Comparison of ENCODE assay signal across 9 cellular contexts in genomic region chr6:36340671-36341454, GRCh38. TPM values are rescaled to one million over a fixed set of nuclear protein-coding genes. Genes with fewer than 3 reads are reported as not detected.
A peak's percentile ranks its signal among the peaks of the same experiment; 100 is the strongest.
DNase-seq lines count a peak whose midpoint lies in the region; ATAC-seq and TF ChIP-seq lines count a peak whose summit lies in the region.
"Had no signal": no experiment of that assay in that cellular context is flagged by ENCODE, and none has a peak within 500 bp of the region (broad histone marks: within the 10 kb centered on the region; RNA-seq: fewer than 3 reads in every experiment).

No MANE protein-coding gene starts in this region.

- TF ChIP-seq CTCF in parathyroid adenoma (IDR thresholded peaks at IDR 0.05) (peak; percentile 97), thyroid gland (IDR thresholded peaks at IDR 0.05) (peak; percentile 78 to 98 (median 87))

- peaks cover 14 to 29% of the 10 kb centered on the region in 2 donors for H3K27me3 Mint-ChIP-seq in CD8-positive, alpha-beta memory T cell

- H3K27me3 ChIP-seq in CD8-positive, alpha-beta memory T cell (ENCODE audit: insufficient read depth, low read length, poor library complexity, severe bottlenecking), result peaks cover 5% of the 10 kb centered on the region
- H3K27me3 ChIP-seq in parathyroid adenoma (ENCODE audit: control insufficient read depth, insufficient read depth, low read length) (no peaks in the 10 kb centered on the region), thyroid gland (no peaks in the 10 kb centered on the region)

- no peak for TF ChIP-seq POLR2A in thyroid gland (IDR thresholded peaks at IDR 0.05)

- H3K36me3 ChIP-seq in CD8-positive, alpha-beta memory T cell (ENCODE audit: insufficient read depth, low read length), result no peaks in the 10 kb centered on the region
- H3K36me3 ChIP-seq in parathyroid adenoma (ENCODE audit: control insufficient read depth, insufficient read depth, low read length) (no peaks in the 10 kb centered on the region), thyroid gland (no peaks in the 10 kb centered on the region)

- H3K27ac Mint-ChIP-seq in CD8-positive, alpha-beta memory T cell, result peak overlapping the region in 3 of 8 donors; percentile 65 to 81 (median 77)

- POLR2A ChIA-PET in CD8-positive, alpha-beta memory T cell (lab: Charles Lee), result interaction anchor here (0.6 kb wide), 1 partner anchor 497 kb away, joined by 3 read pairs; no protein-coding TSS in a partner anchor

- peak overlapping the region; percentile 88 for H2AFZ ChIP-seq in parathyroid adenoma

- peaks cover 0 to 1% (median 0%) of the 10 kb centered on the region in 5 donors for H3K9me3 Mint-ChIP-seq in CD8-positive, alpha-beta memory T cell

- no peaks in the 10 kb centered on the region for H3K36me3 Mint-ChIP-seq in CD8-positive, alpha-beta memory T cell

- no peaks in the 10 kb centered on the region for H3K79me2 ChIP-seq in parathyroid adenoma

- peak; percentile 54 to 76 (median 62) for DNase-seq in CD8-positive, alpha-beta memory T cell
- DNase-seq in SK-N-DZ (ENCODE audit: low spot score) (peak; percentile 59), Right ventricle myocardium inferior (ENCODE audit: missing footprints) (peak; percentile 89), thyroid gland (peak; percentile 71 to 72)
- peak; percentile 77 for DNase-seq in activated naive CD4-positive, alpha-beta T cell treated with anti-CD3 and anti-CD28 coated beads, Interleukin-2, amount 50 U/mL, for 16 hours

- peak overlapping the region; percentile 49 for H3K4me2 ChIP-seq in parathyroid adenoma (ENCODE audit: low read length)

- ATAC-seq in HG03354 (IDR thresholded peaks at IDR 0.05; ENCODE audit: poor library complexity, severe bottlenecking, unreplicated experiment), result peak; percentile 58
- ATAC-seq in Right ventricle myocardium inferior, result peak; percentile 75
- no peak for ATAC-seq in HG03442 (IDR thresholded peaks at IDR 0.05; ENCODE audit: unreplicated experiment)

- intact Hi-C loops in Right ventricle myocardium inferior (cut with DNase I) (loop anchor here (1.0 kb wide), 1 partner anchor 19 kb away; no protein-coding TSS in a partner anchor), thyroid gland (cut with DNase I) (no loop called here)

- H3K4me3 ChIP-seq in CD8-positive, alpha-beta memory T cell (ENCODE audit: low read length), result peak overlapping the region; percentile 5
- H3K4me3 ChIP-seq in parathyroid adenoma (ENCODE audit: low read depth, low read length) (no peak overlapping the region), thyroid gland (replicated peaks in 1 of 3) (peak overlapping the region in 1 of 3 donors; percentile 13)
- H3K4me3 ChIP-seq: SK-N-MC had no signal

- H3K4me1 Mint-ChIP-seq in CD8-positive, alpha-beta memory T cell, result peaks cover 8 to 20% (median 19%) of the 10 kb centered on the region in 3 donors

- WGBS in thyroid gland, 2 donors, result 26 to 31% methylated on average over 25 to 30 of the region's 35 CpGs

- H3K27ac ChIP-seq in CD8-positive, alpha-beta memory T cell (ENCODE audit: low read depth, low read length), result no peak overlapping the region
- H3K27ac ChIP-seq in parathyroid adenoma, result no peak overlapping the region
- peak overlapping the region in 1 of 3 donors; percentile 36 for H3K27ac ChIP-seq in thyroid gland
- H3K27ac ChIP-seq: SK-N-MC had no signal

- no peak overlapping the region for H3K9ac ChIP-seq in parathyroid adenoma

- H3K9me3 ChIP-seq in CD8-positive, alpha-beta memory T cell (ENCODE audit: low read length), result no peaks in the 10 kb centered on the region
- H3K9me3 ChIP-seq in parathyroid adenoma (ENCODE audit: control insufficient read depth, low read length), result no peaks in the 10 kb centered on the region
- no peaks in the 10 kb centered on the region for H3K9me3 ChIP-seq in thyroid gland

- peaks cover 12% of the 10 kb centered on the region for H3K4me1 ChIP-seq in CD8-positive, alpha-beta memory T cell (ENCODE audit: insufficient read depth, low read length)
- H3K4me1 ChIP-seq in parathyroid adenoma (peaks cover 3% of the 10 kb centered on the region), thyroid gland (peaks cover 5 to 6% of the 10 kb centered on the region in 2 donors)

- peak overlapping the region in 4 of 7 donors; percentile 44 to 78 (median 65) for H3K4me3 Mint-ChIP-seq in CD8-positive, alpha-beta memory T cell

- CTCF ChIA-PET in CD8-positive, alpha-beta memory T cell (lab: Charles Lee), result interaction anchor here (0.5 to 3.9 kb wide), 28 partner anchors 8 to 1905 kb away, joined by 3 to 26 read pairs (median 4); partner anchors contain the start of gene MAPK14

RNA-seq across cellular contexts. Expression of gene BNIP5, which starts 4.2 kb away (rescaled TPM):
- total RNA-seq in CD8-positive, alpha-beta memory T cell, result not detected
- polyA plus RNA-seq in CD8-positive, alpha-beta memory T cell, result not detected
- polyA plus RNA-seq in SK-N-DZ (2014; cell fraction: cytosol; rRNA removed), result 0.84 and 0.87 TPM in 2 replicates
- polyA plus RNA-seq in SK-N-DZ (2014; cell fraction: nucleus; rRNA removed), result 0.09 and 0.62 TPM in 2 replicates
- total RNA-seq in Right ventricle myocardium inferior (not detected), thyroid gland (not detected)

RNA-seq across cellular contexts. Expression of gene ETV7, which starts 46.6 kb away (rescaled TPM):
- total RNA-seq in CD8-positive, alpha-beta memory T cell, result under 1 TPM; 0.61 to 0.78 TPM
- polyA plus RNA-seq in CD8-positive, alpha-beta memory T cell, result 2.4 TPM
- polyA plus RNA-seq in SK-N-DZ (2014; cell fraction: cytosol; rRNA removed), result not detected in 2 replicates
- 0.83 TPM in 1 of 2 replicates, not detected in the other for polyA plus RNA-seq in SK-N-DZ (2014; cell fraction: nucleus; rRNA removed)
- total RNA-seq in Right ventricle myocardium inferior (0.38 TPM), thyroid gland (1 to 10 TPM in 1 of 4 donors, not detected in 3; 1.4 TPM)
